ENCODE assay signal across 2 cellular contexts in the genomic region with DNA sequence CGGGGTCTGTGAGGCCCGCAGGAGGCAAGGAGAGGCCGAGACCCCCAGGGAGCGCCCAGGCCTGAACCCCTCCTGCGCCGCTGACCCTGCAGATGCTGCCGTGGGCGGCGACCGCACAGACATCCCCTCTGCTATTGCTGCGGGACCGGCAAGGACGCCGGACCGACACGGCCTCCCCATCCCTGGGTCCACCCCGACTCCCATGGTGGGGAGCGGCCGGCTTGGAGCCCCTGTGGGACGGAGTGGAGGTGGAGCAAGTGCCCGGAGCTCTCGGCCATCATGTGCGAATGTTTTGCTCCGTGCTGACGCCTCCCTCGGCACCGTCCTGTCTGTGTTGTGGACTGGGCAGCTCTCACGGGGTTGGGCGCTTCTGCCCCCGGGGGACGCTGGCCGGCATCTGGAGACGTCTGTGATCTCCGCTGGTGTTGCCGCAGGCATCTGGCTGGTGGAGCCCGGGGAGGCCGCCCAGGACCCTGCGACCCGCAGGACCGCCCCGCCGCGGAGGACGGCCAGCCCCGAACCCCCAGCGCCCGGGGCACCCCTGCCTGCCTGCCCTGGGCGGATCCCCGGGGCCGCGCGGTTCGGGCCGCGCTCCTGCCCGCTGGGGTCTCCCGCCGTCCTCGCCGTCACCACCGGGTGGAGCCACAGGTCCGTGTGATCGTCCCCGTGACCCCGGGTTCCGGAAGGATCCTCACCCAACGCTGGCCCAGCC.
TF ChIP-seq lines count a peak whose summit lies in the region.

No MANE protein-coding gene starts in this region.

TF ChIP-seq in WTC11, 78 proteins besides CTCF, POLR2A, EP300 and RAD21 (continues in another document):
- TF ChIP-seq HMGXB4 (CRISPR knock-in tag; IDR thresholded peaks at IDR 0.05) (no peak), NFE2L1 (CRISPR knock-in tag; IDR thresholded peaks at IDR 0.05) (no peak), FOXP1 (CRISPR knock-in tag; IDR thresholded peaks at IDR 0.05; ENCODE audit: borderline replicate concordance) (peak; percentile 78; the same call in 1 of the 2 replicates), IRF2 (CRISPR knock-in tag; IDR thresholded peaks at IDR 0.05; ENCODE audit: borderline replicate concordance, low read depth) (no peak), USF2 (CRISPR knock-in tag; IDR thresholded peaks at IDR 0.05) (0 out of 2 replicates have a peak, but pooled peaks have one; percentile 21), PRRX2 (CRISPR knock-in tag; IDR thresholded peaks at IDR 0.05) (no peak), ZNF219 (CRISPR knock-in tag; IDR thresholded peaks at IDR 0.05; ENCODE audit: borderline replicate concordance) (no peak), NFYB (CRISPR knock-in tag; conservative IDR thresholded peaks at IDR 0.05; ENCODE audit: low read depth) (no peak), AFF4 (CRISPR knock-in tag; IDR thresholded peaks at IDR 0.05; ENCODE audit: borderline replicate concordance) (no peak), OVOL2 (CRISPR knock-in tag; IDR thresholded peaks at IDR 0.05; ENCODE audit: borderline replicate concordance) (no peak), GTF2I (CRISPR knock-in tag; conservative IDR thresholded peaks at IDR 0.05) (no peak)
- TF ChIP-seq, protein P1, sequence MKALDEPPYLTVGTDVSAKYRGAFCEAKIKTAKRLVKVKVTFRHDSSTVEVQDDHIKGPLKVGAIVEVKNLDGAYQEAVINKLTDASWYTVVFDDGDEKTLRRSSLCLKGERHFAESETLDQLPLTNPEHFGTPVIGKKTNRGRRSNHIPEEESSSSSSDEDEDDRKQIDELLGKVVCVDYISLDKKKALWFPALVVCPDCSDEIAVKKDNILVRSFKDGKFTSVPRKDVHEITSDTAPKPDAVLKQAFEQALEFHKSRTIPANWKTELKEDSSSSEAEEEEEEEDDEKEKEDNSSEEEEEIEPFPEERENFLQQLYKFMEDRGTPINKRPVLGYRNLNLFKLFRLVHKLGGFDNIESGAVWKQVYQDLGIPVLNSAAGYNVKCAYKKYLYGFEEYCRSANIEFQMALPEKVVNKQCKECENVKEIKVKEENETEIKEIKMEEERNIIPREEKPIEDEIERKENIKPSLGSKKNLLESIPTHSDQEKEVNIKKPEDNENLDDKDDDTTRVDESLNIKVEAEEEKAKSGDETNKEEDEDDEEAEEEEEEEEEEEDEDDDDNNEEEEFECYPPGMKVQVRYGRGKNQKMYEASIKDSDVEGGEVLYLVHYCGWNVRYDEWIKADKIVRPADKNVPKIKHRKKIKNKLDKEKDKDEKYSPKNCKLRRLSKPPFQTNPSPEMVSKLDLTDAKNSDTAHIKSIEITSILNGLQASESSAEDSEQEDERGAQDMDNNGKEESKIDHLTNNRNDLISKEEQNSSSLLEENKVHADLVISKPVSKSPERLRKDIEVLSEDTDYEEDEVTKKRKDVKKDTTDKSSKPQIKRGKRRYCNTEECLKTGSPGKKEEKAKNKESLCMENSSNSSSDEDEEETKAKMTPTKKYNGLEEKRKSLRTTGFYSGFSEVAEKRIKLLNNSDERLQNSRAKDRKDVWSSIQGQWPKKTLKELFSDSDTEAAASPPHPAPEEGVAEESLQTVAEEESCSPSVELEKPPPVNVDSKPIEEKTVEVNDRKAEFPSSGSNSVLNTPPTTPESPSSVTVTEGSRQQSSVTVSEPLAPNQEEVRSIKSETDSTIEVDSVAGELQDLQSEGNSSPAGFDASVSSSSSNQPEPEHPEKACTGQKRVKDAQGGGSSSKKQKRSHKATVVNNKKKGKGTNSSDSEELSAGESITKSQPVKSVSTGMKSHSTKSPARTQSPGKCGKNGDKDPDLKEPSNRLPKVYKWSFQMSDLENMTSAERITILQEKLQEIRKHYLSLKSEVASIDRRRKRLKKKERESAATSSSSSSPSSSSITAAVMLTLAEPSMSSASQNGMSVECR (CRISPR knock-in tag; IDR thresholded peaks at IDR 0.05; ENCODE audit: borderline replicate concordance), result 0 out of 2 replicates have a peak, but pooled peaks have one; percentile 47

TF ChIP-seq in HepG2, 621 proteins besides CTCF, POLR2A, EP300 and RAD21 (continues in another document):
- TF ChIP-seq KDM4B (CRISPR knock-in tag; IDR thresholded peaks at IDR 0.05) (no peak), THRA (CRISPR knock-in tag; IDR thresholded peaks at IDR 0.05; ENCODE audit: borderline replicate concordance) (0 out of 2 replicates have a peak, but pooled peaks have one; percentile 45), ZNF296 (CRISPR knock-in tag; conservative IDR thresholded peaks at IDR 0.05) (no peak), ZFP36 (IDR thresholded peaks at IDR 0.05; ENCODE audit: borderline replicate concordance, low read depth, low read length, partially characterized antibody) (no peak), ARID5B (CRISPR knock-in tag; IDR thresholded peaks at IDR 0.05) (no peak), TEAD3 (CRISPR knock-in tag; optimal IDR thresholded peaks at IDR 0.05; ENCODE audit: borderline replicate concordance) (no peak), JARID2 (CRISPR knock-in tag; IDR thresholded peaks at IDR 0.05; ENCODE audit: insufficient replicate concordance) (no peak), FOSL2 (CRISPR knock-in tag; IDR thresholded peaks at IDR 0.05) (0 out of 2 replicates have a peak, but pooled peaks have one; percentile 8), XRCC5 (optimal IDR thresholded peaks at IDR 0.05; ENCODE audit: low read length) (peak; percentile 27), IRX3 (CRISPR knock-in tag; IDR thresholded peaks at IDR 0.05; ENCODE audit: borderline replicate concordance, low read depth) (no peak), ZNF619 (CRISPR knock-in tag; IDR thresholded peaks at IDR 0.05) (no peak), USF2 (IDR thresholded peaks at IDR 0.05; ENCODE audit: low read depth, low read length) (no peak), USF2 (CRISPR knock-in tag; IDR thresholded peaks at IDR 0.05; ENCODE audit: borderline replicate concordance) (no peak), HNRNPL (IDR thresholded peaks at IDR 0.05; ENCODE audit: low read depth, low read length) (no peak), SMAD9 (CRISPR knock-in tag; IDR thresholded peaks at IDR 0.05) (no peak), ZNF18 (CRISPR knock-in tag; IDR thresholded peaks at IDR 0.05; ENCODE audit: insufficient replicate concordance) (no peak), KDM3A (CRISPR knock-in tag; IDR thresholded peaks at IDR 0.05; ENCODE audit: low read depth) (0 out of 2 replicates have a peak, but pooled peaks have one; percentile 13), ZNF12 (CRISPR knock-in tag; IDR thresholded peaks at IDR 0.05) (no peak), CBFB (CRISPR knock-in tag; IDR thresholded peaks at IDR 0.05) (0 out of 2 replicates have a peak, but pooled peaks have one; percentile 23), KDM5B (CRISPR knock-in tag; IDR thresholded peaks at IDR 0.05; ENCODE audit: borderline replicate concordance) (0 out of 2 replicates have a peak, but pooled peaks have one; percentile 59), GABPA (IDR thresholded peaks at IDR 0.05; ENCODE audit: low read depth, low read length) (no peak), GABPA (CRISPR knock-in tag; IDR thresholded peaks at IDR 0.05; ENCODE audit: low read depth) (no peak), MLLT10 (CRISPR knock-in tag; IDR thresholded peaks at IDR 0.05) (no peak), SAFB2 (CRISPR knock-in tag; IDR thresholded peaks at IDR 0.05; ENCODE audit: borderline replicate concordance, low read depth) (no peak), GLMP (CRISPR knock-in tag; IDR thresholded peaks at IDR 0.05; ENCODE audit: borderline replicate concordance) (no peak), STAG1 (CRISPR knock-in tag; IDR thresholded peaks at IDR 0.05) (peak; percentile 97)
- TF ChIP-seq, protein P2, sequence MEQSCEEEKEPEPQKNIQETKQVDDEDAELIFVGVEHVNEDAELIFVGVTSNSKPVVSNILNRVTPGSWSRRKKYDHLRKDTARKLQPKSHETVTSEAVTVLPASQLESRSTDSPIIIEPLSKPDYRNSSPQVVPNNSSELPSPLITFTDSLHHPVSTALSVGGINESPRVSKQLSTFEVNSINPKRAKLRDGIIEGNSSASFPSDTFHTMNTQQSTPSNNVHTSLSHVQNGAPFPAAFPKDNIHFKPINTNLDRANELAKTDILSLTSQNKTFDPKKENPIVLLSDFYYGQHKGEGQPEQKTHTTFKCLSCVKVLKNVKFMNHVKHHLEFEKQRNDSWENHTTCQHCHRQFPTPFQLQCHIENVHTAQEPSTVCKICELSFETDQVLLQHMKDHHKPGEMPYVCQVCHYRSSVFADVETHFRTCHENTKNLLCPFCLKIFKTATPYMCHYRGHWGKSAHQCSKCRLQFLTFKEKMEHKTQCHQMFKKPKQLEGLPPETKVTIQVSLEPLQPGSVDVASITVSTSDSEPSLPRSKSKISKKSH (CRISPR knock-in tag; IDR thresholded peaks at IDR 0.05; ENCODE audit: borderline replicate concordance), result no peak
